In the genomic region with DNA sequence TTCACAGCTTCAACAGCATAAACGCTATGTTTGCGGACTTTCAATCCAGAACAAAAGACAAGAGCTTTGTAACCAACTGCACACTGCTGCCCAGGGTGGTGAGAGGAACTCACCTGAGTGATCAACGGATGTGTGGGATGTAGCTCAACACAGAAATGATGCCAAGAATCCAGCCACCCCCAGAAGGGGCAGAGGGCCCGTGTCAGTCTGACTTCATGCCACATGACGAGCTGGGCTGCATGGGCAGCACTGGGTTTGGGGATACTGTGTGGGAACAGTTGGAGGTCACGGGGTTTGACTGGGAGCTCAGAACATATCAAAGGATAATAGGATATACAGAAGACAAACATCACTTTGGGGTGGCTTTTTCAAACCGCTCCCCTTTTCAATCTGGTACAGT, we compare ENCODE assay signal across 15 cellular contexts.
A peak's percentile ranks its signal among the peaks of the same experiment; 100 is the strongest.
DNase-seq lines count a peak whose midpoint lies in the region; ATAC-seq and TF ChIP-seq lines count a peak whose summit lies in the region.
"Had no signal": no experiment of that assay in that cellular context is flagged by ENCODE, and none has a peak within 500 bp of the region (broad histone marks: within the 10 kb centered on the region; RNA-seq: fewer than 3 reads in every experiment).

No MANE protein-coding gene starts in this region.

- intact Hi-C loops in CD8-positive, alpha-beta T cell (cut with DNase I, micrococcal nuclease) = no loop called here
- intact Hi-C loops in esophagus squamous epithelium (cut with DNase I) = no loop called here

- H3F3A ChIP-seq in GM23338 (replicated peaks; ENCODE audit: low read depth) = no peaks in the 10 kb centered on the region

- DNase-seq in CD8-positive, alpha-beta T cell = no peak
- DNase-seq in NCI-H2029 treated with DMSO at 0.1 percent for 48 hours (lab: John Stamatoyannopoulos, UW) (peak; percentile 48), esophagus squamous epithelium (lab: John Stamatoyannopoulos, UW) (no peak), GM23338 (ENCODE audit: low spot score) (no peak), COLO668 (lab: John Stamatoyannopoulos, UW; ENCODE audit: unreplicated experiment) (no peak), brain microvascular endothelial cell (no peak)
- DNase-seq: activated CD8-positive, alpha-beta memory T cell treated with anti-CD3 and anti-CD28 coated beads for 24 hours; cortex of kidney; HCEC 1CT; midbrain; NCI-H1694; NCI-H748 treated with DMSO at 0.1 percent for 48 hours; T1000 had no signal

- no peak overlapping the region for H2AFZ ChIP-seq in GM23338

- ATAC-seq in CD8-positive, alpha-beta T cell = peak; percentile 22
- ATAC-seq in GM23338 = no peak

- no peak overlapping the region for H3K9ac ChIP-seq in skeletal muscle tissue (ENCODE audit: low read depth in 1 of 3, low read length in 3 of 3)
- H3K9ac ChIP-seq: KMS-11 had no signal

- H3K79me2 ChIP-seq in GM23338 (replicated peaks; ENCODE audit: insufficient read depth) = no peaks in the 10 kb centered on the region

- H3K27ac Mint-ChIP-seq in CD8-positive, alpha-beta T cell = peak overlapping the region; percentile 83
- H3K27ac Mint-ChIP-seq in GM23338 = no peak overlapping the region

- H3K36me3 Mint-ChIP-seq in CD8-positive, alpha-beta T cell = peaks cover 95% of the 10 kb centered on the region
- H3K36me3 Mint-ChIP-seq in GM23338 (ENCODE audit: low read depth) = peaks cover 25% of the 10 kb centered on the region

- H3K4me1 ChIP-seq in CD8-positive, alpha-beta T cell (ENCODE audit: insufficient read depth, low read length) = peaks cover 32% of the 10 kb centered on the region
- peaks cover 0 to 61% (median 37%) of the 10 kb centered on the region in 3 donors for H3K4me1 ChIP-seq in esophagus squamous epithelium
- H3K4me1 ChIP-seq in skeletal muscle tissue (ENCODE audit: control insufficient read depth in 3 of 3, insufficient read depth in 3 of 3, low read length in 3 of 3) = peaks cover 22 to 37% (median 37%) of the 10 kb centered on the region in 3 donors
- H3K4me1 ChIP-seq in GM23338 (ENCODE audit: insufficient read depth) = peaks cover 11% of the 10 kb centered on the region; the same call in 1 of the 2 replicates

- H3K4me3 Mint-ChIP-seq in CD8-positive, alpha-beta T cell = no peak overlapping the region
- H3K4me3 Mint-ChIP-seq in GM23338 = no peak overlapping the region

- TF ChIP-seq CTCF in CD8-positive, alpha-beta T cell (IDR thresholded peaks at IDR 0.05) = no peak
- TF ChIP-seq CTCF in esophagus squamous epithelium (IDR thresholded peaks at IDR 0.05) (no peak), GM23338 (conservative IDR thresholded peaks at IDR 0.05; ENCODE audit: low read depth in 2 of 2) (no peak), brain microvascular endothelial cell (IDR thresholded peaks at IDR 0.05; ENCODE audit: low read depth, low read length, missing control alignments) (no peak)

- H4K20me1 ChIP-seq in GM23338 (replicated peaks; ENCODE audit: insufficient read depth) = 0 out of 2 replicates have a peak, but pooled peaks cover 7% of the 10 kb centered on the region

- H3K27ac ChIP-seq in CD8-positive, alpha-beta T cell (ENCODE audit: low read depth, low read length) = no peak overlapping the region
- peak overlapping the region in 3 of 4 donors; percentile 79 to 89 (median 82) for H3K27ac ChIP-seq in esophagus squamous epithelium
- H3K27ac ChIP-seq in skeletal muscle tissue (ENCODE audit: low read depth, low read length) = peak overlapping the region; percentile 90
- H3K27ac ChIP-seq in GM23338 (ENCODE audit: low read depth) = no peak overlapping the region
- H3K27ac ChIP-seq in brain microvascular endothelial cell = no peak overlapping the region
- H3K27ac ChIP-seq: KMS-11 had no signal

- H3K4me3 ChIP-seq in CD8-positive, alpha-beta T cell (ENCODE audit: low read depth, low read length) = no peak overlapping the region
- H3K4me3 ChIP-seq in esophagus squamous epithelium (no peak overlapping the region), skeletal muscle tissue (ENCODE audit: low read length in 3 of 3) (no peak overlapping the region), GM23338 (no peak overlapping the region), brain microvascular endothelial cell (ENCODE audit: low read depth, low read length) (no peak overlapping the region)

- CTCF ChIA-PET in CD8-positive, alpha-beta T cell (lab: Charles Lee) = interaction anchor here (0.8 kb wide), 1 partner anchor 356 kb away, joined by 3 read pairs; no protein-coding TSS in a partner anchor

- H3K9me3 ChIP-seq in CD8-positive, alpha-beta T cell (ENCODE audit: low read length) = no peaks in the 10 kb centered on the region
- no peaks in the 10 kb centered on the region for H3K9me3 ChIP-seq in esophagus squamous epithelium
- no peaks in the 10 kb centered on the region for H3K9me3 ChIP-seq in skeletal muscle tissue (ENCODE audit: control insufficient read depth in 3 of 3, low read length in 3 of 3)

- no peaks in the 10 kb centered on the region for H3K27me3 Mint-ChIP-seq in CD8-positive, alpha-beta T cell (ENCODE audit: low read depth)
- no peaks in the 10 kb centered on the region for H3K27me3 Mint-ChIP-seq in GM23338 (ENCODE audit: insufficient read depth, low read depth, poor library complexity)

- no peaks in the 10 kb centered on the region for H3K9me3 Mint-ChIP-seq in CD8-positive, alpha-beta T cell
- H3K9me3 Mint-ChIP-seq in GM23338 = no peaks in the 10 kb centered on the region

- TF ChIP-seq POLR2A in esophagus squamous epithelium (IDR thresholded peaks at IDR 0.05) = no peak

- peaks cover 88% of the 10 kb centered on the region for H3K4me1 Mint-ChIP-seq in CD8-positive, alpha-beta T cell (ENCODE audit: low read depth)
- H3K4me1 Mint-ChIP-seq in GM23338 = peaks cover 17% of the 10 kb centered on the region

- no peak overlapping the region for H3K4me2 ChIP-seq in GM23338
- H3K4me2 ChIP-seq: KMS-11 had no signal

- POLR2A ChIA-PET in CD8-positive, alpha-beta T cell (lab: Charles Lee) = interaction anchor here (0.6 to 1.2 kb wide), 3 partner anchors 8 to 304 kb away, joined by 3 to 4 read pairs (median 4); no protein-coding TSS in a partner anchor

- in situ Hi-C loops in brain microvascular endothelial cell (cut with HindIII; ENCODE audit: low pct_ligation_motif_present, low sequenced_read_pairs) = no loop called here

- peaks cover 36% of the 10 kb centered on the region for H3K36me3 ChIP-seq in CD8-positive, alpha-beta T cell (ENCODE audit: insufficient read depth, low read length)
- H3K36me3 ChIP-seq in esophagus squamous epithelium = peaks cover 0 to 7% (median 3%) of the 10 kb centered on the region in 3 donors
- H3K36me3 ChIP-seq in skeletal muscle tissue (ENCODE audit: control insufficient read depth in 3 of 3, insufficient read depth in 3 of 3, low read length in 3 of 3) = peaks cover 0 to 3% (median 0%) of the 10 kb centered on the region in 3 donors
- H3K36me3 ChIP-seq in GM23338 (ENCODE audit: insufficient read depth) = no peaks in the 10 kb centered on the region
- peaks cover 15% of the 10 kb centered on the region for H3K36me3 ChIP-seq in brain microvascular endothelial cell (replicated peaks)

- H3K27me3 ChIP-seq in CD8-positive, alpha-beta T cell (ENCODE audit: insufficient read depth, low read length) = no peaks in the 10 kb centered on the region
- no peaks in the 10 kb centered on the region for H3K27me3 ChIP-seq in esophagus squamous epithelium
- no peaks in the 10 kb centered on the region for H3K27me3 ChIP-seq in skeletal muscle tissue (ENCODE audit: control insufficient read depth in 3 of 3, insufficient read depth in 3 of 3, low read length in 3 of 3)
- no peaks in the 10 kb centered on the region for H3K27me3 ChIP-seq in GM23338 (ENCODE audit: insufficient read depth)
- H3K27me3 ChIP-seq in brain microvascular endothelial cell (replicated peaks) = no peaks in the 10 kb centered on the region

- H3K9me2 ChIP-seq in GM23338 (ENCODE audit: insufficient read depth) = no peaks in the 10 kb centered on the region

- WGBS in esophagus squamous epithelium, 2 donors = 83 to 87% methylated on average over 6 to 7 of the region's 7 CpGs

TF ChIP-seq in GM23338, 12 proteins besides CTCF, POLR2A, EP300 and RAD21 (continues in another document):
- no peak for TF ChIP-seq POLR2AphosphoS5 (IDR thresholded peaks at IDR 0.05; ENCODE audit: low read depth)
- TF ChIP-seq JUNB (IDR thresholded peaks at IDR 0.05; ENCODE audit: unreplicated experiment) = no peak
- no peak for TF ChIP-seq EZH2phosphoT487 (IDR thresholded peaks at IDR 0.05; ENCODE audit: unreplicated experiment)
- TF ChIP-seq, protein P1, sequence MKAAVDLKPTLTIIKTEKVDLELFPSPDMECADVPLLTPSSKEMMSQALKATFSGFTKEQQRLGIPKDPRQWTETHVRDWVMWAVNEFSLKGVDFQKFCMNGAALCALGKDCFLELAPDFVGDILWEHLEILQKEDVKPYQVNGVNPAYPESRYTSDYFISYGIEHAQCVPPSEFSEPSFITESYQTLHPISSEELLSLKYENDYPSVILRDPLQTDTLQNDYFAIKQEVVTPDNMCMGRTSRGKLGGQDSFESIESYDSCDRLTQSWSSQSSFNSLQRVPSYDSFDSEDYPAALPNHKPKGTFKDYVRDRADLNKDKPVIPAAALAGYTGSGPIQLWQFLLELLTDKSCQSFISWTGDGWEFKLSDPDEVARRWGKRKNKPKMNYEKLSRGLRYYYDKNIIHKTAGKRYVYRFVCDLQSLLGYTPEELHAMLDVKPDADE (IDR thresholded peaks at IDR 0.05) = no peak
- TF ChIP-seq, protein P2, sequence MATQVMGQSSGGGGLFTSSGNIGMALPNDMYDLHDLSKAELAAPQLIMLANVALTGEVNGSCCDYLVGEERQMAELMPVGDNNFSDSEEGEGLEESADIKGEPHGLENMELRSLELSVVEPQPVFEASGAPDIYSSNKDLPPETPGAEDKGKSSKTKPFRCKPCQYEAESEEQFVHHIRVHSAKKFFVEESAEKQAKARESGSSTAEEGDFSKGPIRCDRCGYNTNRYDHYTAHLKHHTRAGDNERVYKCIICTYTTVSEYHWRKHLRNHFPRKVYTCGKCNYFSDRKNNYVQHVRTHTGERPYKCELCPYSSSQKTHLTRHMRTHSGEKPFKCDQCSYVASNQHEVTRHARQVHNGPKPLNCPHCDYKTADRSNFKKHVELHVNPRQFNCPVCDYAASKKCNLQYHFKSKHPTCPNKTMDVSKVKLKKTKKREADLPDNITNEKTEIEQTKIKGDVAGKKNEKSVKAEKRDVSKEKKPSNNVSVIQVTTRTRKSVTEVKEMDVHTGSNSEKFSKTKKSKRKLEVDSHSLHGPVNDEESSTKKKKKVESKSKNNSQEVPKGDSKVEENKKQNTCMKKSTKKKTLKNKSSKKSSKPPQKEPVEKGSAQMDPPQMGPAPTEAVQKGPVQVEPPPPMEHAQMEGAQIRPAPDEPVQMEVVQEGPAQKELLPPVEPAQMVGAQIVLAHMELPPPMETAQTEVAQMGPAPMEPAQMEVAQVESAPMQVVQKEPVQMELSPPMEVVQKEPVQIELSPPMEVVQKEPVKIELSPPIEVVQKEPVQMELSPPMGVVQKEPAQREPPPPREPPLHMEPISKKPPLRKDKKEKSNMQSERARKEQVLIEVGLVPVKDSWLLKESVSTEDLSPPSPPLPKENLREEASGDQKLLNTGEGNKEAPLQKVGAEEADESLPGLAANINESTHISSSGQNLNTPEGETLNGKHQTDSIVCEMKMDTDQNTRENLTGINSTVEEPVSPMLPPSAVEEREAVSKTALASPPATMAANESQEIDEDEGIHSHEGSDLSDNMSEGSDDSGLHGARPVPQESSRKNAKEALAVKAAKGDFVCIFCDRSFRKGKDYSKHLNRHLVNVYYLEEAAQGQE (IDR thresholded peaks at IDR 0.05; ENCODE audit: unreplicated experiment) = no peak
- TF ChIP-seq NANOG (IDR thresholded peaks at IDR 0.05; ENCODE audit: borderline replicate concordance) = no peak

Comparison
In these comparisons a context has a peak if more than half of its experiments do, and no peak if none do; other contexts are left out.
1. H3K27ac ChIP-seq: peak in esophagus squamous epithelium (3 of 4) and skeletal muscle tissue (single experiment); none in CD8-positive, alpha-beta T cell (single experiment), GM23338 (single experiment) and brain microvascular endothelial cell (single experiment).